Comparison of ENCODE assay signal across 2 cellular contexts in the genomic region with DNA sequence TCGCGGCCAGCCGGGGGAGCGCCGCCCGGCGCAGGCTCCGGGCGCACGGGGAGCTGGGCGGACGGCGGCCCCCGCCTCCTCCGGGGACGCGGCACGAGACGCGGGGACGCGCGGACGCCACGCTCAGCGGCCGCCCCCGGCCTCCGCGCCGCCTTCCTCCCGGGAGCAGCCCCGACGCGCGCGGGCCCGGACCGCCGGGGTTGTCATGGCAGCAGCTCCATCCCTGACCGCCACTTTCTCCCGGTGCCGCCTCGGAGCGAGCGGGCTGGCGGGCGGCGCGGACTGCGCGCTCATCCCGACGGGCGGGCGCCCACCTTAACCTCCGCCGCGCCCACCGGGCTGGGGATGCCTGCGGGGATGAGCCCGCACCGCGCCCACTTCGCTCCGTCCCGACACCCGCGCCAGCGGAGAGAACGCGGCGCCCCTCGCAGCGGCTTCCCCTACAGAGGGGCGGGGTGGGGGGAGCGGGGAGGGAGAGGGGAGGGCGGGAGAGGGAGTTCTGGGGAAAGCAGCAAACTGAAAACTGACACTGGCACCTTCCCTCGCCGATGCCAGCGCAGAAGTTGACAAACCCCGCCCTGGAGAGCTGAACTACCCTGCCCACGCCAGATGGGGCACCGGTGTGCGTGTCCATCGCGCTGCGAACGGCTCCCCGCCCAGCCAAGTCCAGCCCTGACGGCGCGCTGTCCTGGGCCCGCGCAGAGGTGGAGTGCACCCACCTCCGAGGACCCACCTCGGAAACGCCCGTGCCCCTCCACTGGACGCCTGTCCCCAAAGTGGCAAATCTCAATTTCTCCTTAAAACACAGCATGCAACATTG.
TF ChIP-seq lines count a peak whose summit lies in the region.

No MANE protein-coding gene starts in this region.

TF ChIP-seq in H1, 55 proteins besides CTCF, POLR2A, EP300 and RAD21:
- TF ChIP-seq ASH2L (IDR thresholded peaks at IDR 0.05; ENCODE audit: low read length), result peak; percentile 28
- TF ChIP-seq KDM4A (IDR thresholded peaks at IDR 0.05; ENCODE audit: low read depth, low read length, severe bottlenecking), result peak; percentile 76
- no peak for TF ChIP-seq SIX5 (IDR thresholded peaks at IDR 0.05; ENCODE audit: low read depth, low read length)
- TF ChIP-seq RBBP5 (IDR thresholded peaks at IDR 0.05; ENCODE audit: borderline replicate concordance, low read depth, low read length), result peak; percentile 65; the same call in 1 of the 2 replicates
- TF ChIP-seq CEBPB (IDR thresholded peaks at IDR 0.05; ENCODE audit: low read depth, low read length), result no peak
- TF ChIP-seq BACH1 (IDR thresholded peaks at IDR 0.05; ENCODE audit: low read length), result peak; percentile 20; the same call in 1 of the 2 replicates
- TF ChIP-seq EZH2 (IDR thresholded peaks at IDR 0.05; ENCODE audit: low read depth, low read length, severe bottlenecking), result peak; percentile 3

TF ChIP-seq in neural cell, 6 proteins besides CTCF, POLR2A, EP300 and RAD21:
- no peak for TF ChIP-seq SMC3 (conservative IDR thresholded peaks at IDR 0.05; ENCODE audit: poor library complexity)
- no peak for TF ChIP-seq TAF1 (IDR thresholded peaks at IDR 0.05; ENCODE audit: low read depth)
- no peak for TF ChIP-seq EZH2 (IDR thresholded peaks at IDR 0.05; ENCODE audit: borderline replicate concordance, insufficient read depth, low read length, poor library complexity, severe bottlenecking)
- no peak for TF ChIP-seq POLR2AphosphoS5 (IDR thresholded peaks at IDR 0.05)
- TF ChIP-seq, protein P1, sequence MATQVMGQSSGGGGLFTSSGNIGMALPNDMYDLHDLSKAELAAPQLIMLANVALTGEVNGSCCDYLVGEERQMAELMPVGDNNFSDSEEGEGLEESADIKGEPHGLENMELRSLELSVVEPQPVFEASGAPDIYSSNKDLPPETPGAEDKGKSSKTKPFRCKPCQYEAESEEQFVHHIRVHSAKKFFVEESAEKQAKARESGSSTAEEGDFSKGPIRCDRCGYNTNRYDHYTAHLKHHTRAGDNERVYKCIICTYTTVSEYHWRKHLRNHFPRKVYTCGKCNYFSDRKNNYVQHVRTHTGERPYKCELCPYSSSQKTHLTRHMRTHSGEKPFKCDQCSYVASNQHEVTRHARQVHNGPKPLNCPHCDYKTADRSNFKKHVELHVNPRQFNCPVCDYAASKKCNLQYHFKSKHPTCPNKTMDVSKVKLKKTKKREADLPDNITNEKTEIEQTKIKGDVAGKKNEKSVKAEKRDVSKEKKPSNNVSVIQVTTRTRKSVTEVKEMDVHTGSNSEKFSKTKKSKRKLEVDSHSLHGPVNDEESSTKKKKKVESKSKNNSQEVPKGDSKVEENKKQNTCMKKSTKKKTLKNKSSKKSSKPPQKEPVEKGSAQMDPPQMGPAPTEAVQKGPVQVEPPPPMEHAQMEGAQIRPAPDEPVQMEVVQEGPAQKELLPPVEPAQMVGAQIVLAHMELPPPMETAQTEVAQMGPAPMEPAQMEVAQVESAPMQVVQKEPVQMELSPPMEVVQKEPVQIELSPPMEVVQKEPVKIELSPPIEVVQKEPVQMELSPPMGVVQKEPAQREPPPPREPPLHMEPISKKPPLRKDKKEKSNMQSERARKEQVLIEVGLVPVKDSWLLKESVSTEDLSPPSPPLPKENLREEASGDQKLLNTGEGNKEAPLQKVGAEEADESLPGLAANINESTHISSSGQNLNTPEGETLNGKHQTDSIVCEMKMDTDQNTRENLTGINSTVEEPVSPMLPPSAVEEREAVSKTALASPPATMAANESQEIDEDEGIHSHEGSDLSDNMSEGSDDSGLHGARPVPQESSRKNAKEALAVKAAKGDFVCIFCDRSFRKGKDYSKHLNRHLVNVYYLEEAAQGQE (IDR thresholded peaks at IDR 0.05; ENCODE audit: borderline replicate concordance), result no peak
- peak; percentile 9 for TF ChIP-seq MXI1 (conservative IDR thresholded peaks at IDR 0.05; ENCODE audit: poor library complexity, severe bottlenecking)
